35 cellular contexts compared by ENCODE assay signal in genomic region chr1:22781483-22781882, GRCh38.
"Had no signal": no experiment of that assay in that cellular context is flagged by ENCODE, and none has a peak within 500 bp of the region (broad histone marks: within the 10 kb centered on the region; RNA-seq: fewer than 3 reads in every experiment).

No MANE protein-coding gene starts in this region.

- DNase-seq: activated CD4-positive, alpha-beta memory T cell treated with anti-CD3 and anti-CD28 coated beads for 36 hours; activated CD4-positive, alpha-beta T cell treated with anti-CD3 and anti-CD28 coated beads for 1 hour; activated CD4-positive, alpha-beta T cell treated with anti-CD3 and anti-CD28 coated beads for 48 hours; activated CD4-positive, alpha-beta T cell treated with anti-CD3 and anti-CD28 coated beads, Interleukin-2, amount 10 ng/mL, durations not matched to agents 7 days and 5 days; activated CD4-positive, CD25-positive, alpha-beta regulatory T cell; activated CD8-positive, alpha-beta memory T cell treated with anti-CD3 and anti-CD28 coated beads, Interleukin-2, amount 50 U/mL, for 4 hours; activated CD8-positive, alpha-beta T cell treated with anti-CD3 and anti-CD28 coated beads for 36 hours; activated effector memory CD4-positive, alpha-beta T cell treated with anti-CD3 and anti-CD28 coated beads, Interleukin-2, amount 50 U/mL, for 16 hours; activated gamma-delta T cell treated with Interleukin-2 at 50 U/mL for 16 hours; activated naive CD4-positive, alpha-beta T cell; activated naive CD4-positive, alpha-beta T cell treated with anti-CD3 and anti-CD28 coated beads for 36 hours; activated naive CD4-positive, alpha-beta T cell treated with anti-CD3 and anti-CD28 coated beads, Interleukin-2, amount 50 U/mL, for 16 hours; activated T-cell treated with anti-CD3 and anti-CD28 coated beads for 4 hours; activated T-cell treated with anti-CD3 and anti-CD28 coated beads, Interleukin-2, amount 50 U/mL, for 1 hour; activated T-cell treated with anti-CD3 and anti-CD28 coated beads, Interleukin-2, amount 50 U/mL, for 4 hours; activated T-cell treated with anti-CD3 and anti-CD28 coated beads, Interleukin-2, amount 50 U/mL, for 72 hours; adrenal gland; amniotic stem cell; aorta; body of pancreas; cerebellar nuclear complex; T-helper 17 cell; T1000; WERI-Rb-1 had no signal

- H3K27me3 ChIP-seq: adrenal gland, body of pancreas, cardiac muscle cell had no signal

- H3K27ac ChIP-seq: adrenal gland, body of pancreas, cardiac muscle cell, WERI-Rb-1 had no signal

- H3K4me3 Mint-ChIP-seq: activated CD4-positive, alpha-beta memory T cell treated with anti-CD3 and anti-CD28 coated beads for 36 hours; activated CD4-positive, alpha-beta T cell treated with anti-CD3 and anti-CD28 coated beads for 36 hours; activated CD4-positive, alpha-beta T cell treated with anti-CD3 and anti-CD28 coated beads, Interleukin-2, amount 10 ng/mL, durations not matched to agents 7 days and 5 days; activated CD8-positive, alpha-beta T cell treated with anti-CD3 and anti-CD28 coated beads for 36 hours; activated naive CD4-positive, alpha-beta T cell treated with anti-CD3 and anti-CD28 coated beads for 36 hours; activated naive CD8-positive, alpha-beta T cell treated with anti-CD3 and anti-CD28 coated beads for 36 hours; activated T-cell treated with anti-CD3 and anti-CD28 coated beads, Interleukin-2, amount 50 U/mL, for 4 hours; activated T-cell treated with anti-CD3 and anti-CD28 coated beads, Interleukin-2, amount 50 U/mL, for 72 hours; activated T-helper 1 cell treated with anti-CD3 and anti-CD28 coated beads, Interleukin-12 subunit alpha, Interleukin-12 subunit beta, Interleukin-2, Interleukin-4 antibody, amounts not matched to agents 30 ng/mL and 10 ng/mL and 1 ng/mL, durations not matched to agents 14 hours and 24 hours and 36 hours; activated T-helper 17 cell treated with anti-CD3 and anti-CD28 coated beads, Interleukin-2, amount 50 U/mL, for 72 hours; central memory CD8-positive, alpha-beta T cell; T-helper 17 cell; WTC11 had no signal

- H3K4me1 ChIP-seq: adrenal gland, body of pancreas had no signal

- H3K9me3 Mint-ChIP-seq: activated CD4-positive, alpha-beta memory T cell treated with anti-CD3 and anti-CD28 coated beads for 36 hours; activated CD4-positive, alpha-beta T cell treated with anti-CD3 and anti-CD28 coated beads, Interleukin-2, amount 10 ng/mL, durations not matched to agents 7 days and 5 days; activated CD8-positive, alpha-beta T cell treated with anti-CD3 and anti-CD28 coated beads for 36 hours; activated naive CD4-positive, alpha-beta T cell treated with anti-CD3 and anti-CD28 coated beads for 36 hours; activated naive CD4-positive, alpha-beta T cell treated with anti-CD3 and anti-CD28 coated beads, Interleukin-2, amount 50 U/mL, for 72 hours; activated naive CD8-positive, alpha-beta T cell treated with anti-CD3 and anti-CD28 coated beads for 36 hours; activated T-cell treated with anti-CD3 and anti-CD28 coated beads, Interleukin-2, amount 50 U/mL, for 4 hours; activated T-cell treated with anti-CD3 and anti-CD28 coated beads, Interleukin-2, amount 50 U/mL, for 72 hours; activated T-helper 1 cell treated with anti-CD3 and anti-CD28 coated beads, Interleukin-12 subunit alpha, Interleukin-12 subunit beta, Interleukin-2, Interleukin-4 antibody, amounts not matched to agents 30 ng/mL and 10 ng/mL and 1 ng/mL, durations not matched to agents 14 hours and 24 hours and 36 hours; activated T-helper 17 cell treated with anti-CD3 and anti-CD28 coated beads, Interleukin-2, amount 50 U/mL, for 72 hours; central memory CD8-positive, alpha-beta T cell; WTC11 had no signal

- FAIRE-seq: astrocyte, bronchial epithelial cell had no signal

- H3K36me3 Mint-ChIP-seq: activated CD4-positive, alpha-beta memory T cell treated with anti-CD3 and anti-CD28 coated beads for 36 hours; activated naive CD4-positive, alpha-beta T cell treated with anti-CD3 and anti-CD28 coated beads, Interleukin-2, amount 50 U/mL, for 72 hours; activated naive CD8-positive, alpha-beta T cell treated with anti-CD3 and anti-CD28 coated beads for 36 hours; WTC11 had no signal

- ATAC-seq: activated CD4-positive, alpha-beta T cell treated with anti-CD3 and anti-CD28 coated beads for 36 hours; activated CD4-positive, CD25-positive, alpha-beta regulatory T cell treated with anti-CD3 and anti-CD28 coated beads, Interleukin-2, amount 50 U/mL, for 24 hours; activated CD8-positive, alpha-beta T cell treated with anti-CD3 and anti-CD28 coated beads for 36 hours; activated naive CD4-positive, alpha-beta T cell treated with anti-CD3 and anti-CD28 coated beads, Interleukin-2, amount 50 U/mL, for 72 hours; activated T-cell treated with anti-CD3 and anti-CD28 coated beads, Interleukin-2, amount 50 U/mL, for 4 hours; activated T-cell treated with anti-CD3 and anti-CD28 coated beads, Interleukin-2, amount 50 U/mL, for 72 hours; activated T-helper 17 cell treated with anti-CD3 and anti-CD28 coated beads, Interleukin-2, amount 50 U/mL, for 72 hours; body of pancreas; T-helper 17 cell had no signal

- H3K4me3 ChIP-seq: adrenal gland, body of pancreas, cardiac muscle cell had no signal

- H3K4me1 Mint-ChIP-seq: activated CD4-positive, alpha-beta T cell treated with anti-CD3 and anti-CD28 coated beads for 36 hours; activated CD4-positive, alpha-beta T cell treated with anti-CD3 and anti-CD28 coated beads, Interleukin-2, amount 10 ng/mL, durations not matched to agents 7 days and 5 days; activated naive CD8-positive, alpha-beta T cell treated with anti-CD3 and anti-CD28 coated beads for 36 hours; activated T-helper 17 cell treated with anti-CD3 and anti-CD28 coated beads, Interleukin-2, amount 50 U/mL, for 72 hours; central memory CD8-positive, alpha-beta T cell had no signal

- H3K9me3 ChIP-seq: adrenal gland, body of pancreas had no signal

- H3K36me3 ChIP-seq: adrenal gland, WERI-Rb-1 had no signal

- H3K27ac Mint-ChIP-seq: activated CD4-positive, alpha-beta memory T cell treated with anti-CD3 and anti-CD28 coated beads for 36 hours; activated CD4-positive, alpha-beta T cell treated with anti-CD3 and anti-CD28 coated beads for 36 hours; activated CD4-positive, alpha-beta T cell treated with anti-CD3 and anti-CD28 coated beads, Interleukin-2, amount 10 ng/mL, durations not matched to agents 7 days and 5 days; activated CD8-positive, alpha-beta T cell treated with anti-CD3 and anti-CD28 coated beads for 36 hours; activated naive CD4-positive, alpha-beta T cell treated with anti-CD3 and anti-CD28 coated beads for 36 hours; activated naive CD4-positive, alpha-beta T cell treated with anti-CD3 and anti-CD28 coated beads, Interleukin-2, amount 50 U/mL, for 72 hours; activated naive CD8-positive, alpha-beta T cell treated with anti-CD3 and anti-CD28 coated beads for 36 hours; activated T-cell treated with anti-CD3 and anti-CD28 coated beads, Interleukin-2, amount 50 U/mL, for 72 hours; activated T-helper 1 cell treated with anti-CD3 and anti-CD28 coated beads, Interleukin-12 subunit alpha, Interleukin-12 subunit beta, Interleukin-2, Interleukin-4 antibody, amounts not matched to agents 30 ng/mL and 10 ng/mL and 1 ng/mL, durations not matched to agents 14 hours and 24 hours and 36 hours; activated T-helper 17 cell treated with anti-CD3 and anti-CD28 coated beads, Interleukin-2, amount 50 U/mL, for 72 hours; T-helper 17 cell had no signal
